8 cellular contexts compared by ENCODE assay signal in genomic region chr9:33623658-33624586, GRCh38.
A peak's percentile ranks its signal among the peaks of the same experiment; 100 is the strongest.
DNase-seq lines count a peak whose midpoint lies in the region; ATAC-seq and TF ChIP-seq lines count a peak whose summit lies in the region.

No MANE protein-coding gene starts in this region.

- CTCF ChIA-PET in AG04449 (lab: Yijun Ruan, JAX): interaction anchor here (0.6 to 16.0 kb wide), 49 partner anchors 8 to 449 kb away, joined by 3 to 591 read pairs (median 4); partner anchors contain the start of gene ANKRD18B

- no peak for DNase-seq in AG04449 (ENCODE audit: low read depth, low spot score)
- peak; percentile 77 for DNase-seq in HPDE6-E6E7 (ENCODE audit: extremely low spot score)
- DNase-seq in NOMO-1 treated with dmso at 0.1 percent for 144 hours (lab: John Stamatoyannopoulos, UW; ENCODE audit: unreplicated experiment): peak; percentile 57
- DNase-seq in activated CD8-positive, alpha-beta memory T cell treated with anti-CD3 and anti-CD28 coated beads, Interleukin-2, amount 50 U/mL, for 24 hours (ENCODE audit: extremely low read depth): peak; percentile 19
- DNase-seq in epithelial cell of proximal tubule (ENCODE audit: low read depth): peak; percentile 12
- peak; percentile 63 for DNase-seq in naive B cell
- peak; percentile 54 to 81 for DNase-seq in stimulated activated effector memory CD8-positive, alpha-beta T cell treated with anti-CD3 and anti-CD28 coated beads, Interleukin-12 subunit alpha, Interleukin-12 subunit beta, amount 100 ng/mL, for 72 hours (ENCODE audit: low spot score in 2 of 2)

- peaks cover 23 to 41% (median 35%) of the 10 kb centered on the region in 3 donors for H3K27me3 Mint-ChIP-seq in naive B cell

- H3K4me3 ChIP-seq in AG04449 (ENCODE audit: low read depth, low read length) (no peak overlapping the region), epithelial cell of proximal tubule (ENCODE audit: low read depth, low read length) (no peak overlapping the region)

- no peaks in the 10 kb centered on the region for H3K9me3 Mint-ChIP-seq in naive B cell
- no peaks in the 10 kb centered on the region for H3K9me3 Mint-ChIP-seq in stimulated activated effector memory CD8-positive, alpha-beta T cell treated with anti-CD3 and anti-CD28 coated beads, Interleukin-12 subunit alpha, Interleukin-12 subunit beta, amount 100 ng/mL, for 72 hours

- TF ChIP-seq CTCF in AG04449 (IDR thresholded peaks at IDR 0.05; ENCODE audit: insufficient read depth, low read length, missing control alignments) (peak; percentile 79), epithelial cell of proximal tubule (conservative IDR thresholded peaks at IDR 0.05; ENCODE audit: low read depth, low read length) (peak; percentile 80)

- peak overlapping the region in 1 of 8 donors; percentile 22 for H3K4me3 Mint-ChIP-seq in naive B cell
- H3K4me3 Mint-ChIP-seq in stimulated activated effector memory CD8-positive, alpha-beta T cell treated with anti-CD3 and anti-CD28 coated beads, Interleukin-12 subunit alpha, Interleukin-12 subunit beta, amount 100 ng/mL, for 72 hours: no peak overlapping the region

- H3K4me1 Mint-ChIP-seq in naive B cell: peaks cover 4 to 6% (median 5%) of the 10 kb centered on the region in 3 donors
- H3K4me1 Mint-ChIP-seq in stimulated activated effector memory CD8-positive, alpha-beta T cell treated with anti-CD3 and anti-CD28 coated beads, Interleukin-12 subunit alpha, Interleukin-12 subunit beta, amount 100 ng/mL, for 72 hours: peaks cover 5% of the 10 kb centered on the region

- H3K27ac Mint-ChIP-seq in naive B cell: no peak overlapping the region
- no peak overlapping the region for H3K27ac Mint-ChIP-seq in stimulated activated effector memory CD8-positive, alpha-beta T cell treated with anti-CD3 and anti-CD28 coated beads, Interleukin-12 subunit alpha, Interleukin-12 subunit beta, amount 100 ng/mL, for 72 hours

- peak; percentile 80 for ATAC-seq in GM18517 (IDR thresholded peaks at IDR 0.05; ENCODE audit: unreplicated experiment)
- ATAC-seq in naive B cell (ENCODE audit: low read depth in 2 of 2): peak; percentile 87 to 89
- peak; percentile 92 for ATAC-seq in stimulated activated effector memory CD8-positive, alpha-beta T cell treated with anti-CD3 and anti-CD28 coated beads, Interleukin-12 subunit alpha, Interleukin-12 subunit beta, amount 100 ng/mL, for 72 hours

- POLR2A ChIA-PET in AG04449 (lab: Yijun Ruan, JAX): no interaction called here

- no peaks in the 10 kb centered on the region for H3K36me3 Mint-ChIP-seq in naive B cell
- no peaks in the 10 kb centered on the region for H3K36me3 Mint-ChIP-seq in stimulated activated effector memory CD8-positive, alpha-beta T cell treated with anti-CD3 and anti-CD28 coated beads, Interleukin-12 subunit alpha, Interleukin-12 subunit beta, amount 100 ng/mL, for 72 hours
